27 cellular contexts compared by ENCODE assay signal in the genomic region with DNA sequence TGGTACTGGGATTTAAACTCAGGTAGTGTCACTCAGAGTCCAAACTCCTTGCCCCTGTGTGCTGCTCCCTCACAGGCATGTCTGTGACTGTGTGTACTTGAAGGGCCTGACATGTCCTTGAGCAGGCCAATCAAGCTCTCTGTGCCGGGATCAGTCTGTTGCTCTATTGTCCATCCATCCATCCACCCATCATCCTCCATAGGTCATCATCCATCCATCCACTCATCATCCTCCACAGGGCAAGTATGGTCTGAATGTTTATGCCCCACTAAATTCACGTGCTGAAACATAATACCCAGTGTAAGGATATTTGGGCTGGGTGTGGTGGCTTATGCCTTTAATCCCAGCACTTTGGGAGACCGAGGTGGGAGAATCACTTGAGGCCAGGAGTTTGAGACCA.
"Had no signal": no experiment of that assay in that cellular context is flagged by ENCODE, and none has a peak within 500 bp of the region (broad histone marks: within the 10 kb centered on the region; RNA-seq: fewer than 3 reads in every experiment).

No MANE protein-coding gene starts in this region.

- H3K36me3 ChIP-seq: brain microvascular endothelial cell, esophagus squamous epithelium, WERI-Rb-1 had no signal

- ATAC-seq: activated CD4-positive, CD25-positive, alpha-beta regulatory T cell treated with anti-CD3 and anti-CD28 coated beads, Interleukin-2, amount 50 U/mL, for 24 hours; activated CD8-positive, alpha-beta T cell treated with anti-CD3 and anti-CD28 coated beads for 36 hours; activated T-cell treated with anti-CD3 and anti-CD28 coated beads, Interleukin-2, amount 50 U/mL, for 4 hours; activated T-helper 17 cell treated with anti-CD3 and anti-CD28 coated beads, Interleukin-2, amount 50 U/mL, for 72 hours had no signal

- H3K27ac Mint-ChIP-seq: activated B cell treated with CpG ODN at 0.5 μM for 24 hours; activated CD8-positive, alpha-beta T cell treated with anti-CD3 and anti-CD28 coated beads for 36 hours; activated naive CD8-positive, alpha-beta T cell; activated T-helper 17 cell treated with anti-CD3 and anti-CD28 coated beads, Interleukin-2, amount 50 U/mL, for 72 hours had no signal

- H3K4me3 ChIP-seq: esophagus squamous epithelium had no signal

- H3K4me1 Mint-ChIP-seq: central memory CD8-positive, alpha-beta T cell had no signal

- H3K9me3 Mint-ChIP-seq: activated B cell treated with CpG ODN at 0.5 μM for 24 hours; activated CD8-positive, alpha-beta T cell treated with anti-CD3 and anti-CD28 coated beads for 36 hours; activated T-cell treated with anti-CD3 and anti-CD28 coated beads, Interleukin-2, amount 50 U/mL, for 4 hours; activated T-helper 17 cell treated with anti-CD3 and anti-CD28 coated beads, Interleukin-2, amount 50 U/mL, for 72 hours; central memory CD8-positive, alpha-beta T cell had no signal

- H3K4me3 Mint-ChIP-seq: activated B cell treated with CpG ODN at 0.5 μM for 24 hours; activated CD8-positive, alpha-beta T cell treated with anti-CD3 and anti-CD28 coated beads for 36 hours; activated naive CD8-positive, alpha-beta T cell; activated T-cell treated with anti-CD3 and anti-CD28 coated beads, Interleukin-2, amount 50 U/mL, for 4 hours; activated T-helper 17 cell treated with anti-CD3 and anti-CD28 coated beads, Interleukin-2, amount 50 U/mL, for 72 hours; central memory CD8-positive, alpha-beta T cell had no signal

- DNase-seq: activated B cell treated with CpG ODN at 0.5 μM for 24 hours; activated CD4-positive, alpha-beta T cell treated with anti-CD3 and anti-CD28 coated beads for 48 hours; activated CD4-positive, alpha-beta T cell treated with anti-CD3 and anti-CD28 coated beads, Interleukin-2, amount 50 U/mL, for 1 hour; activated CD4-positive, alpha-beta T cell treated with anti-CD3 and anti-CD28 coated beads, Interleukin-2, amount 50 U/mL, for 48 hours; activated CD8-positive, alpha-beta memory T cell treated with anti-CD3 and anti-CD28 coated beads for 24 hours; activated CD8-positive, alpha-beta T cell treated with anti-CD3 and anti-CD28 coated beads for 36 hours; activated effector memory CD4-positive, alpha-beta T cell treated with Interleukin-2 at 50 U/mL for 16 hours; activated gamma-delta T cell treated with Interleukin-2 at 50 U/mL for 16 hours; activated naive CD4-positive, alpha-beta T cell treated with anti-CD3 and anti-CD28 coated beads, Interleukin-2, amount 50 U/mL, for 16 hours; activated naive CD4-positive, alpha-beta T cell treated with Interleukin-2 at 50 U/mL for 16 hours; activated T-cell treated with anti-CD3 and anti-CD28 coated beads, Interleukin-2, amount 50 U/mL, for 4 hours; amniotic stem cell; anterior cingulate cortex; brain microvascular endothelial cell; cortex of kidney; dermis blood vessel endothelial cell; effector CD4-positive, alpha-beta T cell; esophagus squamous epithelium; foreskin melanocyte; head of caudate nucleus; T-helper 2 cell; WERI-Rb-1 had no signal

- H3K27ac ChIP-seq: brain microvascular endothelial cell, epithelial cell of prostate, esophagus squamous epithelium, WERI-Rb-1 had no signal

- H3K9me3 ChIP-seq: esophagus squamous epithelium had no signal

- H3K27me3 ChIP-seq: brain microvascular endothelial cell, esophagus squamous epithelium had no signal

- H3K27me3 Mint-ChIP-seq: activated B cell treated with CpG ODN at 0.5 μM for 24 hours; activated CD8-positive, alpha-beta T cell treated with anti-CD3 and anti-CD28 coated beads for 36 hours; activated naive CD8-positive, alpha-beta T cell; activated T-helper 17 cell treated with anti-CD3 and anti-CD28 coated beads, Interleukin-2, amount 50 U/mL, for 72 hours; central memory CD8-positive, alpha-beta T cell had no signal

- H3K4me1 ChIP-seq: esophagus squamous epithelium had no signal
